In genomic region chr17:45775576-45776011, GRCh38 we compare ENCODE assay signal across 11 cellular contexts. TPM values are rescaled to one million over a fixed set of nuclear protein-coding genes. Genes with fewer than 3 reads are reported as not detected.
DNase-seq lines count a peak whose midpoint lies in the region; ATAC-seq and TF ChIP-seq lines count a peak whose summit lies in the region.
"Had no signal": no experiment of that assay in that cellular context is flagged by ENCODE, and none has a peak within 500 bp of the region (broad histone marks: within the 10 kb centered on the region; RNA-seq: fewer than 3 reads in every experiment).

No MANE protein-coding gene starts in this region.

- no peak for TF ChIP-seq CTCF in stomach (IDR thresholded peaks at IDR 0.05)

- peaks cover 0 to 3% (median 0%) of the 10 kb centered on the region in 4 donors for H3K4me1 Mint-ChIP-seq in naive thymus-derived CD8-positive, alpha-beta T cell

- H3K36me3 ChIP-seq in stomach = no peaks in the 10 kb centered on the region
- H3K36me3 ChIP-seq: cardiac muscle cell had no signal

- H3K27me3 Mint-ChIP-seq in naive thymus-derived CD8-positive, alpha-beta T cell = peaks cover 15 to 78% (median 36%) of the 10 kb centered on the region in 5 donors

- no peak for TF ChIP-seq POLR2A in stomach (IDR thresholded peaks at IDR 0.05)

- H3K4me3 ChIP-seq in stomach = no peak overlapping the region
- H3K4me3 ChIP-seq: cardiac muscle cell, GM23338 had no signal

- no peak for TF ChIP-seq EP300 in stomach (IDR thresholded peaks at IDR 0.05)

- intact Hi-C loops in left cardiac atrium (cut with DNase I) (no loop called here), stomach (cut with DNase I; ENCODE audit: low total_unique reads) (no loop called here)

- H3K27ac ChIP-seq in stomach = no peak overlapping the region
- H3K27ac ChIP-seq: cardiac muscle cell had no signal

- POLR2A ChIA-PET in naive thymus-derived CD8-positive, alpha-beta T cell (lab: Charles Lee) = no interaction called here

- H3K27ac Mint-ChIP-seq in naive thymus-derived CD8-positive, alpha-beta T cell = no peak overlapping the region
- H3K27ac Mint-ChIP-seq: GM23338 had no signal

- peaks cover 0 to 76% (median 29%) of the 10 kb centered on the region in 3 donors for H3K27me3 ChIP-seq in stomach

- no peaks in the 10 kb centered on the region for H3K36me3 Mint-ChIP-seq in naive thymus-derived CD8-positive, alpha-beta T cell

- DNase-seq in NCI-H146 (lab: John Stamatoyannopoulos, UW) (peak; percentile 40), NCI-H146 treated with DMSO at 0.1 percent for 48 hours (lab: John Stamatoyannopoulos, UW; ENCODE audit: unreplicated experiment) (no peak), NCI-H510A treated with DMSO at 0.1 percent for 48 hours (lab: John Stamatoyannopoulos, UW) (peak; percentile 51), left cardiac atrium (peak; percentile 36), stomach (peak; percentile 86), CD1c-positive myeloid dendritic cell (ENCODE audit: extremely low spot score) (no peak), GOT3 (lab: John Stamatoyannopoulos, UW) (no peak)
- no peak for DNase-seq in naive thymus-derived CD8-positive, alpha-beta T cell

- peaks cover 0 to 6% (median 0%) of the 10 kb centered on the region in 9 donors for H3K9me3 Mint-ChIP-seq in naive thymus-derived CD8-positive, alpha-beta T cell
- H3K9me3 Mint-ChIP-seq: GM23338 had no signal

- peak; percentile 78 to 93 for ATAC-seq in left cardiac atrium
- no peak for ATAC-seq in naive thymus-derived CD8-positive, alpha-beta T cell
- ATAC-seq: GM23338 had no signal

- 45 to 67% (median 55%) methylated on average over 4 of the region's 4 CpGs for WGBS in stomach, 5 donors

- H3K4me3 Mint-ChIP-seq in naive thymus-derived CD8-positive, alpha-beta T cell = no peak overlapping the region
- H3K4me3 Mint-ChIP-seq: GM23338 had no signal

- peaks cover 0 to 6% (median 2%) of the 10 kb centered on the region in 4 donors for H3K9me3 ChIP-seq in stomach

- H3K4me1 ChIP-seq in stomach = peaks cover 0 to 10% (median 2%) of the 10 kb centered on the region in 4 donors

RNA-seq across cellular contexts. Expression of gene CRHR1, which starts 8.5 kb away (rescaled TPM):
- total RNA-seq in left cardiac atrium (not detected), stomach (not detected)
- polyA plus RNA-seq in stomach = not detected
- not detected for total RNA-seq in naive thymus-derived CD8-positive, alpha-beta T cell
- polyA plus RNA-seq in naive thymus-derived CD8-positive, alpha-beta T cell = not detected
- total RNA-seq: A673 had no signal
- polyA plus RNA-seq: cardiac muscle cell had no signal

Comparison
In these comparisons a context has a peak if more than half of its experiments do, and no peak if none do; other contexts are left out.
1. DNase-seq: peak in NCI-H146 (single experiment), NCI-H510A treated with DMSO at 0.1 percent for 48 hours (single experiment), left cardiac atrium (single experiment) and stomach (single experiment); none in NCI-H146 treated with DMSO at 0.1 percent for 48 hours (single experiment), CD1c-positive myeloid dendritic cell (single experiment), naive thymus-derived CD8-positive, alpha-beta T cell (0 of 10) and GOT3 (single experiment).
2. ATAC-seq: peak in left cardiac atrium (2 of 2); none in naive thymus-derived CD8-positive, alpha-beta T cell (0 of 2).